Comparison of ENCODE assay signal across 23 cellular contexts in genomic region chr1:41994195-41994894, GRCh38.
DNase-seq lines count a peak whose midpoint lies in the region; ATAC-seq and TF ChIP-seq lines count a peak whose summit lies in the region.
"Had no signal": no experiment of that assay in that cellular context is flagged by ENCODE, and none has a peak within 500 bp of the region (broad histone marks: within the 10 kb centered on the region; RNA-seq: fewer than 3 reads in every experiment).

No MANE protein-coding gene starts in this region.

- H3K4me3 ChIP-seq in HEK293 (ENCODE audit: low read depth, low read length) (no peak overlapping the region), lung (no peak overlapping the region), mesenchymal stem cell (ENCODE audit: insufficient read depth in 1 of 2, low read depth in 1 of 2, low read length in 2 of 2) (no peak overlapping the region)
- H3K4me3 ChIP-seq: A549; BLaER1 treated with 17β-estradiol and CSF1 and Interleukin-3, amounts not matched to agents 10 nM and 100 nM; SK-N-MC had no signal

- H3K4me1 ChIP-seq in HEK293 (ENCODE audit: control insufficient read depth, insufficient read depth, low read length) (no peaks in the 10 kb centered on the region), lung (ENCODE audit: control insufficient read depth in 2 of 2, insufficient read depth in 2 of 2, low read length in 2 of 2) (peaks cover 0 to 1% of the 10 kb centered on the region in 2 donors), mesenchymal stem cell (ENCODE audit: control insufficient read depth, insufficient read depth, low read depth, low read length) (no peaks in the 10 kb centered on the region)
- H3K4me1 ChIP-seq: A549; BLaER1 treated with 17β-estradiol and CSF1 and Interleukin-3, amounts not matched to agents 10 nM and 100 nM had no signal

- no peak overlapping the region for H2AFZ ChIP-seq in mesenchymal stem cell (ENCODE audit: low read depth, low read length)

- POLR2A ChIA-PET in HEK293 (lab: Yijun Ruan, JAX) = no interaction called here

- H3K27me3 ChIP-seq in lung (ENCODE audit: control insufficient read depth, insufficient read depth) = no peaks in the 10 kb centered on the region
- H3K27me3 ChIP-seq in mesenchymal stem cell (ENCODE audit: control insufficient read depth in 1 of 2, insufficient read depth in 1 of 2, low read length in 2 of 2) = no peaks in the 10 kb centered on the region
- H3K27me3 ChIP-seq: BLaER1 treated with 17β-estradiol and CSF1 and Interleukin-3, amounts not matched to agents 10 nM and 100 nM had no signal

- peaks cover 30% of the 10 kb centered on the region for H3K4me1 Mint-ChIP-seq in activated T-cell treated with anti-CD3 and anti-CD28 coated beads, Interleukin-2, amount 50 U/mL, for 24 hours (ENCODE audit: low read depth)
- peaks cover 20% of the 10 kb centered on the region for H3K4me1 Mint-ChIP-seq in activated T-helper 17 cell treated with anti-CD3 and anti-CD28 coated beads, Interleukin-2, amount 50 U/mL, for 72 hours

- no peak overlapping the region for H2BK12ac ChIP-seq in mesenchymal stem cell (ENCODE audit: low read length in 2 of 2)

- H3K36me3 ChIP-seq in HEK293 (ENCODE audit: control insufficient read depth in 2 of 2, insufficient read depth in 1 of 2, low read length in 2 of 2) (no peaks in the 10 kb centered on the region), lung (ENCODE audit: control insufficient read depth in 2 of 2, insufficient read depth in 2 of 2, low read length in 2 of 2) (no peaks in the 10 kb centered on the region), mesenchymal stem cell (ENCODE audit: control insufficient read depth in 1 of 2, insufficient read depth in 2 of 2, low read depth in 1 of 2, low read length in 2 of 2) (no peaks in the 10 kb centered on the region)
- H3K36me3 ChIP-seq: BLaER1 treated with 17β-estradiol and CSF1 and Interleukin-3, amounts not matched to agents 10 nM and 100 nM had no signal

- no peak overlapping the region for H2BK120ac ChIP-seq in mesenchymal stem cell (ENCODE audit: low read depth, low read length)

- peak overlapping the region; percentile 68 for H3K27ac Mint-ChIP-seq in activated T-cell treated with anti-CD3 and anti-CD28 coated beads, Interleukin-2, amount 50 U/mL, for 24 hours
- H3K27ac Mint-ChIP-seq in activated T-helper 17 cell treated with anti-CD3 and anti-CD28 coated beads, Interleukin-2, amount 50 U/mL, for 72 hours = peak overlapping the region; percentile 88
- H3K27ac Mint-ChIP-seq: CD4-positive, alpha-beta T cell; IgD-negative memory B cell had no signal

- no peak overlapping the region for H3K4me2 ChIP-seq in mesenchymal stem cell (ENCODE audit: low read length, poor library complexity, severe bottlenecking)
- H3K4me2 ChIP-seq: A549; BLaER1 treated with 17β-estradiol and CSF1 and Interleukin-3, amounts not matched to agents 10 nM and 100 nM; KMS-11 had no signal

- H4K8ac ChIP-seq in mesenchymal stem cell (ENCODE audit: low read length) = no peak overlapping the region

- no peak overlapping the region for H2AK5ac ChIP-seq in mesenchymal stem cell (ENCODE audit: low read length, severe bottlenecking)

- WGBS in lung, 2 donors = 94 to 95% methylated on average over 5 of the region's 5 CpGs
- WGBS in mesenchymal stem cell = 97% methylated on average over 3 of the region's 5 CpGs

- no peak overlapping the region for H3K4me3 Mint-ChIP-seq in activated T-cell treated with anti-CD3 and anti-CD28 coated beads, Interleukin-2, amount 50 U/mL, for 24 hours
- H3K4me3 Mint-ChIP-seq in activated T-helper 17 cell treated with anti-CD3 and anti-CD28 coated beads, Interleukin-2, amount 50 U/mL, for 72 hours = peak overlapping the region; percentile 62
- H3K4me3 Mint-ChIP-seq: CD4-positive, alpha-beta T cell; IgD-negative memory B cell had no signal

- H3K36me3 Mint-ChIP-seq in activated T-cell treated with anti-CD3 and anti-CD28 coated beads, Interleukin-2, amount 50 U/mL, for 24 hours (ENCODE audit: low read depth) = peaks cover 10% of the 10 kb centered on the region
- peaks cover 7% of the 10 kb centered on the region for H3K36me3 Mint-ChIP-seq in activated T-helper 17 cell treated with anti-CD3 and anti-CD28 coated beads, Interleukin-2, amount 50 U/mL, for 72 hours (ENCODE audit: low read depth)

- H3K9me3 ChIP-seq in HEK293 (ENCODE audit: control insufficient read depth, insufficient read depth, low read depth, low read length) = no peaks in the 10 kb centered on the region
- H3K9me3 ChIP-seq in lung (ENCODE audit: control insufficient read depth in 2 of 2, insufficient read depth in 1 of 2, low read length in 1 of 2) = no peaks in the 10 kb centered on the region
- no peaks in the 10 kb centered on the region for H3K9me3 ChIP-seq in mesenchymal stem cell (ENCODE audit: control insufficient read depth, low read length)
- H3K9me3 ChIP-seq: A549 had no signal

- H4K91ac ChIP-seq in mesenchymal stem cell (ENCODE audit: low read length) = no peak overlapping the region

- no peak overlapping the region for H3K4ac ChIP-seq in mesenchymal stem cell (ENCODE audit: low read depth in 1 of 2, low read length in 2 of 2)

- CTCF ChIA-PET in HEK293 (lab: Yijun Ruan, JAX) = no interaction called here

- H3K9me3 Mint-ChIP-seq in activated T-cell treated with anti-CD3 and anti-CD28 coated beads, Interleukin-2, amount 50 U/mL, for 24 hours = peaks cover 13% of the 10 kb centered on the region
- peaks cover 9% of the 10 kb centered on the region for H3K9me3 Mint-ChIP-seq in activated T-helper 17 cell treated with anti-CD3 and anti-CD28 coated beads, Interleukin-2, amount 50 U/mL, for 72 hours

- no peak for DNase-seq in activated T-cell treated with anti-CD3 and anti-CD28 coated beads, Interleukin-2, amount 50 U/mL, for 24 hours
- DNase-seq in activated T-cell treated with anti-CD3 and anti-CD28 coated beads for 4 hours (no peak), lung (ENCODE audit: low spot score) (peak; percentile 11), mesenchymal stem cell (no peak)
- DNase-seq: AML-193; CD4-positive, alpha-beta T cell; DMS53; HCEC 1CT; MM.1S; NCI-H2029 treated with DMSO at 0.1 percent for 48 hours; NCI-H446 treated with DMSO at 0.1 percent for 48 hours; NCI-H526 treated with DMSO at 0.1 percent for 48 hours; OCI-M1; SIG-M5 had no signal

- no peak overlapping the region for H3K23ac ChIP-seq in mesenchymal stem cell (ENCODE audit: low read length in 2 of 2)

- H3K14ac ChIP-seq in mesenchymal stem cell (ENCODE audit: low read length in 2 of 2) = no peak overlapping the region

- no peak overlapping the region for H3K9ac ChIP-seq in mesenchymal stem cell (ENCODE audit: low read length)
- H3K9ac ChIP-seq: BLaER1 treated with 17β-estradiol and CSF1 and Interleukin-3, amounts not matched to agents 10 nM and 100 nM; KMS-11 had no signal

- H3K79me1 ChIP-seq in mesenchymal stem cell (replicated peaks; ENCODE audit: low read length, poor library complexity, severe bottlenecking) = peaks cover 8% of the 10 kb centered on the region

- H3K27me3 Mint-ChIP-seq in activated T-cell treated with anti-CD3 and anti-CD28 coated beads, Interleukin-2, amount 50 U/mL, for 24 hours = no peaks in the 10 kb centered on the region
- H3K27me3 Mint-ChIP-seq in activated T-helper 17 cell treated with anti-CD3 and anti-CD28 coated beads, Interleukin-2, amount 50 U/mL, for 72 hours = no peaks in the 10 kb centered on the region
- H3K27me3 Mint-ChIP-seq: CD4-positive, alpha-beta T cell had no signal

- no peak overlapping the region for H3K18ac ChIP-seq in mesenchymal stem cell (ENCODE audit: low read depth in 1 of 2, low read length in 2 of 2)

- H2BK5ac ChIP-seq in mesenchymal stem cell (ENCODE audit: low read depth, low read length, poor library complexity, severe bottlenecking) = no peak overlapping the region

- H3K27ac ChIP-seq in HEK293 (ENCODE audit: extremely low read depth, low read depth, low read length) = no peak overlapping the region
- no peak overlapping the region for H3K27ac ChIP-seq in lung (ENCODE audit: low read depth in 1 of 2, low read length in 1 of 2)
- no peak overlapping the region for H3K27ac ChIP-seq in mesenchymal stem cell (ENCODE audit: low read length, poor library complexity, severe bottlenecking)
- H3K27ac ChIP-seq: A549; BLaER1 treated with 17β-estradiol and CSF1 and Interleukin-3, amounts not matched to agents 10 nM and 100 nM; HL-60; KMS-11; SK-N-MC had no signal

- H2BK15ac ChIP-seq in mesenchymal stem cell (ENCODE audit: low read depth, poor library complexity, severe bottlenecking) = no peak overlapping the region

- ATAC-seq in activated T-helper 17 cell treated with anti-CD3 and anti-CD28 coated beads, Interleukin-2, amount 50 U/mL, for 72 hours (replicated peaks) = peak; percentile 74
- ATAC-seq in lung (ENCODE audit: insufficient read depth, low FRiP score) (no peak), HG03175 (IDR thresholded peaks at IDR 0.05; ENCODE audit: unreplicated experiment) (no peak)
- ATAC-seq: A549 had no signal

- TF ChIP-seq CTCF in HEK293 (tag by site-specific recombination; IDR thresholded peaks at IDR 0.05) (no peak), lung (IDR thresholded peaks at IDR 0.05; ENCODE audit: control extremely low read depth, extremely low read depth) (no peak)

TF ChIP-seq in HEK293, 187 proteins besides CTCF, POLR2A, EP300 and RAD21:
- TF ChIP-seq, protein P1, sequence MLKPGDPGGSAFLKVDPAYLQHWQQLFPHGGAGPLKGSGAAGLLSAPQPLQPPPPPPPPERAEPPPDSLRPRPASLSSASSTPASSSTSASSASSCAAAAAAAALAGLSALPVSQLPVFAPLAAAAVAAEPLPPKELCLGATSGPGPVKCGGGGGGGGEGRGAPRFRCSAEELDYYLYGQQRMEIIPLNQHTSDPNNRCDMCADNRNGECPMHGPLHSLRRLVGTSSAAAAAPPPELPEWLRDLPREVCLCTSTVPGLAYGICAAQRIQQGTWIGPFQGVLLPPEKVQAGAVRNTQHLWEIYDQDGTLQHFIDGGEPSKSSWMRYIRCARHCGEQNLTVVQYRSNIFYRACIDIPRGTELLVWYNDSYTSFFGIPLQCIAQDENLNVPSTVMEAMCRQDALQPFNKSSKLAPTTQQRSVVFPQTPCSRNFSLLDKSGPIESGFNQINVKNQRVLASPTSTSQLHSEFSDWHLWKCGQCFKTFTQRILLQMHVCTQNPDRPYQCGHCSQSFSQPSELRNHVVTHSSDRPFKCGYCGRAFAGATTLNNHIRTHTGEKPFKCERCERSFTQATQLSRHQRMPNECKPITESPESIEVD (tag by site-specific recombination; IDR thresholded peaks at IDR 0.05) = no peak
- TF ChIP-seq SETDB1 (IDR thresholded peaks at IDR 0.05; ENCODE audit: insufficient read length, low read length) = peak; percentile 13
